ENCODE assay signal across 29 cellular contexts in genomic region chr1:186030453-186030852, GRCh38.
"Had no signal": no experiment of that assay in that cellular context is flagged by ENCODE, and none has a peak within 500 bp of the region (broad histone marks: within the 10 kb centered on the region; RNA-seq: fewer than 3 reads in every experiment).

No MANE protein-coding gene starts in this region.

- ATAC-seq: naive thymus-derived CD8-positive, alpha-beta T cell; natural killer cell treated with Interleukin-12 subunit alpha and Interleukin-12 subunit beta and Interleukin-15 and Interleukin-18, amount 100 ng/mL, for 72 hours; psoas muscle; right cardiac atrium; right lobe of liver; stimulated activated effector memory CD8-positive, alpha-beta T cell treated with anti-CD3 and anti-CD28 coated beads, Interleukin-12 subunit alpha, Interleukin-12 subunit beta, amount 100 ng/mL, for 72 hours; stimulated activated naive B cell treated with anti-CD40 and anti-IgM and Interleukin-4, amounts not matched to agents 10 μg/mL and 1 μg/mL and 100 μg/mL, for 72 hours had no signal

- H3K79me2 ChIP-seq: parathyroid adenoma had no signal

- H3K4me3 Mint-ChIP-seq: naive thymus-derived CD8-positive, alpha-beta T cell; natural killer cell treated with Interleukin-12 subunit alpha and Interleukin-12 subunit beta and Interleukin-15 and Interleukin-18, amount 100 ng/mL, for 72 hours; neural progenitor cell; stimulated activated effector memory CD8-positive, alpha-beta T cell treated with anti-CD3 and anti-CD28 coated beads, Interleukin-12 subunit alpha, Interleukin-12 subunit beta, amount 100 ng/mL, for 72 hours; stimulated activated naive B cell treated with anti-CD40 and anti-IgM and Interleukin-4, amounts not matched to agents 10 μg/mL and 1 μg/mL and 100 μg/mL, for 72 hours; stimulated activated naive CD8-positive, alpha-beta T cell treated with anti-CD3 and anti-CD28 coated beads, Interleukin-15, Interleukin-2, amounts not matched to agents 100 ng/mL and 50 ng/mL, for 24 hours had no signal

- FAIRE-seq: small intestine, urothelium cell line had no signal

- H3K9me3 Mint-ChIP-seq: neural progenitor cell had no signal

- H2AFZ ChIP-seq: neural progenitor cell, parathyroid adenoma had no signal

- H3K4me1 ChIP-seq: neural progenitor cell, parathyroid adenoma, psoas muscle, right lobe of liver, sigmoid colon, stomach, tibial nerve, vagina had no signal

- H3K27me3 ChIP-seq: neural progenitor cell, ovary, right lobe of liver, sigmoid colon, stomach, thyroid gland, tibial nerve, upper lobe of left lung, vagina had no signal

- H3K27ac Mint-ChIP-seq: naive thymus-derived CD8-positive, alpha-beta T cell; natural killer cell treated with Interleukin-12 subunit alpha and Interleukin-12 subunit beta and Interleukin-15 and Interleukin-18, amount 100 ng/mL, for 72 hours; neural progenitor cell; progenitor cell of endocrine pancreas; stimulated activated effector memory CD8-positive, alpha-beta T cell treated with anti-CD3 and anti-CD28 coated beads, Interleukin-12 subunit alpha, Interleukin-12 subunit beta, amount 100 ng/mL, for 72 hours; stimulated activated naive B cell treated with anti-CD40 and anti-IgM and Interleukin-4, amounts not matched to agents 10 μg/mL and 1 μg/mL and 100 μg/mL, for 72 hours; stimulated activated naive CD8-positive, alpha-beta T cell treated with anti-CD3 and anti-CD28 coated beads, Interleukin-15, Interleukin-2, amounts not matched to agents 100 ng/mL and 50 ng/mL, for 24 hours had no signal

- H3K4me3 ChIP-seq: neural progenitor cell, ovary, psoas muscle, right lobe of liver, sigmoid colon, stomach, thoracic aorta, thyroid gland, tibial nerve, upper lobe of left lung, vagina had no signal

- H3K36me3 ChIP-seq: neural progenitor cell, ovary, right lobe of liver, sigmoid colon, stomach, thoracic aorta, thyroid gland, tibial nerve, upper lobe of left lung, vagina had no signal

- H3K36me3 Mint-ChIP-seq: natural killer cell treated with Interleukin-12 subunit alpha and Interleukin-12 subunit beta and Interleukin-15 and Interleukin-18, amount 100 ng/mL, for 72 hours; neural progenitor cell; stimulated activated effector memory CD8-positive, alpha-beta T cell treated with anti-CD3 and anti-CD28 coated beads, Interleukin-12 subunit alpha, Interleukin-12 subunit beta, amount 100 ng/mL, for 72 hours; stimulated activated naive B cell treated with anti-CD40 and anti-IgM and Interleukin-4, amounts not matched to agents 10 μg/mL and 1 μg/mL and 100 μg/mL, for 72 hours had no signal

- DNase-seq: naive thymus-derived CD8-positive, alpha-beta T cell; occipital lobe; ovary; posterior cingulate gyrus; psoas muscle; right cardiac atrium; right lobe of liver; sigmoid colon; small intestine; stimulated activated CD4-positive, alpha-beta T cell treated with anti-CD3 and anti-CD28 coated beads, Interleukin-15, amount 100 ng/mL, for 24 hours; stimulated activated CD4-positive, alpha-beta T cell treated with anti-CD3 and anti-CD28 coated beads, Interleukin-2, amount 100 ng/mL, for 24 hours; stimulated activated CD4-positive, alpha-beta T cell treated with anti-CD3 and anti-CD28 coated beads, Interleukin-2, amount 100 ng/mL, for 48 hours; stimulated activated CD4-positive, alpha-beta T cell treated with anti-CD3 and anti-CD28 coated beads, Interleukin-4, amount 100 ng/mL, for 24 hours; stimulated activated naive B cell treated with anti-CD40 and anti-IgM and Interleukin-4, amounts not matched to agents 10 μg/mL and 1 μg/mL and 100 μg/mL, for 72 hours; stimulated activated naive CD4-positive, alpha-beta T cell treated with Interleukin-2 at 50 U/mL for 16 hours; stomach; thyroid gland; trophoblast cell; upper lobe of left lung had no signal

- H3K9ac ChIP-seq: neural progenitor cell, parathyroid adenoma had no signal

- H3K4me1 Mint-ChIP-seq: naive thymus-derived CD8-positive, alpha-beta T cell; neural progenitor cell; stimulated activated effector memory CD8-positive, alpha-beta T cell treated with anti-CD3 and anti-CD28 coated beads, Interleukin-12 subunit alpha, Interleukin-12 subunit beta, amount 100 ng/mL, for 72 hours; stimulated activated naive B cell treated with anti-CD40 and anti-IgM and Interleukin-4, amounts not matched to agents 10 μg/mL and 1 μg/mL and 100 μg/mL, for 72 hours had no signal

- H3K9me3 ChIP-seq: ovary, right lobe of liver, thyroid gland had no signal

- H3K27me3 Mint-ChIP-seq: natural killer cell treated with Interleukin-12 subunit alpha and Interleukin-12 subunit beta and Interleukin-15 and Interleukin-18, amount 100 ng/mL, for 72 hours; progenitor cell of endocrine pancreas; stimulated activated naive B cell treated with anti-CD40 and anti-IgM and Interleukin-4, amounts not matched to agents 10 μg/mL and 1 μg/mL and 100 μg/mL, for 72 hours; stimulated activated naive CD8-positive, alpha-beta T cell treated with anti-CD3 and anti-CD28 coated beads, Interleukin-15, Interleukin-2, amounts not matched to agents 100 ng/mL and 50 ng/mL, for 24 hours had no signal

- H3K4me2 ChIP-seq: neural progenitor cell had no signal

- H3K27ac ChIP-seq: neural progenitor cell, ovary, parathyroid adenoma, psoas muscle, right lobe of liver, sigmoid colon, stomach, thoracic aorta, thyroid gland, tibial nerve, upper lobe of left lung, vagina had no signal
